Comparison of ENCODE assay signal across 24 cellular contexts in genomic region chr12:131018808-131019397, GRCh38.
"Had no signal": no experiment of that assay in that cellular context is flagged by ENCODE, and none has a peak within 500 bp of the region (broad histone marks: within the 10 kb centered on the region; RNA-seq: fewer than 3 reads in every experiment).

No MANE protein-coding gene starts in this region.

- H3K36me3 Mint-ChIP-seq: mesothelial cell of epicardium; naive B cell; stimulated activated naive B cell treated with anti-CD40 and anti-IgM and Interleukin-4, amounts not matched to agents 10 μg/mL and 1 μg/mL and 100 μg/mL, for 72 hours had no signal

- H3K9me3 Mint-ChIP-seq: mesothelial cell of epicardium; stimulated activated naive B cell treated with anti-CD40 and anti-IgM and Interleukin-4, amounts not matched to agents 10 μg/mL and 1 μg/mL and 100 μg/mL, for 72 hours; stimulated activated naive CD8-positive, alpha-beta T cell treated with anti-CD3 and anti-CD28 coated beads, Interleukin-15, Interleukin-2, amounts not matched to agents 100 ng/mL and 50 ng/mL, for 24 hours had no signal

- H3K4me1 ChIP-seq: esophagus squamous epithelium, pancreas, spleen, upper lobe of left lung had no signal

- DNase-seq: dermis blood vessel endothelial cell; effector memory CD4-positive, alpha-beta T cell; erythroblast; esophagus squamous epithelium; foreskin melanocyte; glutamatergic neuron; heart right ventricle; hippocampal formation; kidney glomerular epithelial cell; mesenchymal stem cell; naive B cell; spleen; stimulated activated CD4-positive, alpha-beta T cell treated with anti-CD3 and anti-CD28 coated beads, Interleukin-4, amount 100 ng/mL, for 4 hours; stimulated activated naive B cell treated with anti-CD40 and anti-IgM and Interleukin-4, amounts not matched to agents 10 μg/mL and 1 μg/mL and 100 μg/mL, for 72 hours; upper lobe of left lung had no signal

- H3K4me3 Mint-ChIP-seq: mesothelial cell of epicardium; naive B cell; stimulated activated naive B cell treated with anti-CD40 and anti-IgM and Interleukin-4, amounts not matched to agents 10 μg/mL and 1 μg/mL and 100 μg/mL, for 72 hours; stimulated activated naive CD8-positive, alpha-beta T cell treated with anti-CD3 and anti-CD28 coated beads, Interleukin-15, Interleukin-2, amounts not matched to agents 100 ng/mL and 50 ng/mL, for 24 hours had no signal

- H3K27ac ChIP-seq: coronary artery, esophagus squamous epithelium, neutrophil, pancreas, skin epidermis, spleen, thoracic aorta, upper lobe of left lung had no signal

- H3K9me3 ChIP-seq: esophagus squamous epithelium, heart right ventricle, mucosa of descending colon, neutrophil, pancreas, spleen, thoracic aorta, upper lobe of left lung had no signal

- ATAC-seq: heart right ventricle; mucosa of descending colon; pancreas; stimulated activated naive B cell treated with anti-CD40 and anti-IgM and Interleukin-4, amounts not matched to agents 10 μg/mL and 1 μg/mL and 100 μg/mL, for 72 hours had no signal

- H3K27me3 ChIP-seq: esophagus squamous epithelium, heart right ventricle, neutrophil, pancreas, spleen, tibial nerve, upper lobe of left lung had no signal

- H3K4me1 Mint-ChIP-seq: mesothelial cell of epicardium had no signal

- H3K36me3 ChIP-seq: esophagus squamous epithelium, neutrophil, pancreas, spleen, thoracic aorta had no signal

- H3K27ac Mint-ChIP-seq: mesothelial cell of epicardium; stimulated activated naive B cell treated with anti-CD40 and anti-IgM and Interleukin-4, amounts not matched to agents 10 μg/mL and 1 μg/mL and 100 μg/mL, for 72 hours; stimulated activated naive CD8-positive, alpha-beta T cell treated with anti-CD3 and anti-CD28 coated beads, Interleukin-15, Interleukin-2, amounts not matched to agents 100 ng/mL and 50 ng/mL, for 24 hours had no signal

- H3K4me3 ChIP-seq: coronary artery, esophagus squamous epithelium, heart right ventricle, mucosa of descending colon, pancreas, skin epidermis, spleen, thoracic aorta, tibial nerve, upper lobe of left lung had no signal

- H3K27me3 Mint-ChIP-seq: stimulated activated naive CD8-positive, alpha-beta T cell treated with anti-CD3 and anti-CD28 coated beads, Interleukin-15, Interleukin-2, amounts not matched to agents 100 ng/mL and 50 ng/mL, for 24 hours had no signal
